Comparison of ENCODE assay signal across 8 cellular contexts in genomic region chr17:21737015-21737580, GRCh38. TPM values are rescaled to one million over a fixed set of nuclear protein-coding genes. Genes with fewer than 3 reads are reported as not detected.
"Had no signal": no experiment of that assay in that cellular context is flagged by ENCODE, and none has a peak within 500 bp of the region (broad histone marks: within the 10 kb centered on the region; RNA-seq: fewer than 3 reads in every experiment).

No MANE protein-coding gene starts in this region.

RNA-seq across cellular contexts. Expression of gene KCNJ18, which starts 44.8 kb away (rescaled TPM):
- total RNA-seq: LHCN-M2, MCF 10A, NCI-H460, Peyer's patch, Right ventricle myocardium inferior, SJCRH30, SK-MEL-5, T-cell had no signal
